ENCODE assay signal across 8 cellular contexts in the genomic region with DNA sequence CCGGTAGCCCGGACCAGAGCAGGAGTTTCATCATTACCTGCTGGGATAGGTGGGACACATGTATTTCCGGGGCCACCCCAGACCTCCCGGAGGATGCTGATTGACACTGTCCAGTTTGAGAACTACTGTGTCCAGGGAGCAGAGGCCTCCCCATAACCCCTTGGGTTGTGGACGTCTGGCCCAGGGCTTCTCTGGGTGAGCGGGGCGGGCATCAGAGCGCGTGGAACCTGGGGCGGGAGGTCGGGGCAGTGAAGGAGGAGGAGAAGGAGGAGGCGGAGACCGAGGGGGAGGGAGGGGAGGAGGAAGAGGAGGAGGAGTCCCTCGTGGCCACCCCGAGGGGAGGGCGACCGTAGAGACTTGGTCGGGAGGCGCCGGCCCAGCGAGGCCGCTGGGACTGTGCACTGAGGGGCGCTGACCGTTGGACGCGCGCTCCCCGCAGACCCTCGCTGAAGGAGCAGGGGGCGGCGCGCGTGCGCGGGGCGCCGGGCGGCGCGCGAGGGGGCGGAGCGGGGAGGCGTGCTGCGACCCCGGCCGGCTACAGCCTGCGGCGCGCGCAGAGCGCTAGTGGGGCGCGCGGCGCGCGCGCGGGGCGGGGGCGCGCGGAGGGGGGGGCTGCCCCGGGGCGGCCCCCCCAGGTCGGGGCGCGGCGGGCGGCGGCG. TPM values are rescaled to one million over a fixed set of nuclear protein-coding genes. Genes with fewer than 3 reads are reported as not detected.
DNase-seq lines count a peak whose midpoint lies in the region; ATAC-seq and TF ChIP-seq lines count a peak whose summit lies in the region.

A gene (plus strand): TSS at position 356 of the 659 bp plus-strand sequence. CDS start 366 bp downstream, outside the sequence.

- H3K27me3 ChIP-seq in MG63, result peaks cover 35% of the 10 kb centered on the region
- H3K27me3 ChIP-seq in WERI-Rb-1 (ENCODE audit: insufficient read depth, low read depth, severe bottlenecking), result no peaks in the 10 kb centered on the region
- peaks cover 53% of the 10 kb centered on the region for H3K27me3 ChIP-seq in PC-3 (ENCODE audit: low read length)

- H3K27ac ChIP-seq in WERI-Rb-1, result peak within 1 kb of the TSS; percentile 79
- peak within 1 kb of the TSS; percentile 44 for H3K27ac ChIP-seq in caudate nucleus (ENCODE audit: low read depth, low read length)
- H3K27ac ChIP-seq in PC-3 (ENCODE audit: low read length), result no peak within 1 kb of the TSS

- POLR2A ChIA-PET in PC-3 (lab: Charles Lee; ENCODE audit: unreplicated experiment), result no interaction called here

- BruUV-seq in PC-3 (replicated peaks; lab: Mats Ljungman, UMichigan), result no TSS peak

- TF ChIP-seq CTCF in WERI-Rb-1 (IDR thresholded peaks at IDR 0.05; ENCODE audit: low read depth, low read length) (no peak), PC-3 (conservative IDR thresholded peaks at IDR 0.05; ENCODE audit: low read depth, low read length) (no peak)

- no peaks in the 10 kb centered on the region for H3K4me1 ChIP-seq in PC-3 (ENCODE audit: insufficient read depth, low read length)

- H3K9me3 ChIP-seq in MG63, result no peaks in the 10 kb centered on the region
- H3K9me3 ChIP-seq in WERI-Rb-1 (ENCODE audit: severe bottlenecking), result no peaks in the 10 kb centered on the region
- H3K9me3 ChIP-seq in PC-3 (ENCODE audit: low read length), result no peaks in the 10 kb centered on the region

- no peaks in the 10 kb centered on the region for H3K9me2 ChIP-seq in PC-3 (replicated peaks; ENCODE audit: low read length)

- ATAC-seq in GM21529 (IDR thresholded peaks at IDR 0.05; ENCODE audit: unreplicated experiment) (peak; percentile 34), PC-3 (no peak)

- no peak within 1 kb of the TSS for H3K4me2 ChIP-seq in PC-3 (ENCODE audit: low read length)

- H3K4me3 ChIP-seq in MG63, result peak within 1 kb of the TSS; percentile 41
- H3K4me3 ChIP-seq in WERI-Rb-1 (ENCODE audit: low read depth, low read length), result peak within 1 kb of the TSS; percentile 73
- H3K4me3 ChIP-seq in PC-3 (ENCODE audit: low read length), result no peak within 1 kb of the TSS

- H3K79me2 ChIP-seq in PC-3 (ENCODE audit: low read length), result no peaks in the 10 kb centered on the region

- H3K36me3 ChIP-seq in MG63 (no peaks in the 10 kb centered on the region), WERI-Rb-1 (no peaks in the 10 kb centered on the region), PC-3 (ENCODE audit: low read depth, low read length) (no peaks in the 10 kb centered on the region)

- CTCF ChIA-PET in PC-3 (lab: Charles Lee), result no interaction called here

- no peak within 1 kb of the TSS for H2AFZ ChIP-seq in PC-3 (ENCODE audit: low read length)

- no peak within 1 kb of the TSS for H3K9ac ChIP-seq in PC-3 (ENCODE audit: low read length)

- DNase-seq in COLO668 (lab: John Stamatoyannopoulos, UW; ENCODE audit: unreplicated experiment) (peak; percentile 51), MG63 (peak; percentile 49), WERI-Rb-1 (peak; percentile 84), caudate nucleus (lab: John Stamatoyannopoulos, UW) (peak in 40 of 61 donors; percentile 3 to 64 (median 24)), kidney tubule cell (ENCODE audit: low spot score) (peak; percentile 67), PC-3 (no peak)
- peak; percentile 46 to 58 for DNase-seq in stimulated activated CD4-positive, alpha-beta T cell treated with anti-CD3 and anti-CD28 coated beads, Interleukin-1b, Interleukin-23, amount 100 ng/mL, for 4 hours (ENCODE audit: low read depth in 2 of 2)

- intact Hi-C loops in PC-3 (cut with micrococcal nuclease), result no loop called here

- no peaks in the 10 kb centered on the region for H4K20me1 ChIP-seq in PC-3 (ENCODE audit: low read length)

- H3F3A ChIP-seq in PC-3 (ENCODE audit: low read length, unreplicated experiment), result no peaks in the 10 kb centered on the region

RNA-seq across cellular contexts. Expression of the gene that starts here (rescaled TPM):
- total RNA-seq in MG63 (2014; rRNA removed; shearing (Covaris generic); ENCODE audit: low replicate concordance), result 0.02 and 1.3 TPM in 2 replicates
- total RNA-seq in PC-3 (2014; rRNA removed), result under 0.01 TPM in 1 of 2 replicates, not detected in the other
